8 cellular contexts compared by ENCODE assay signal in genomic region chr1:231335663-231336602, GRCh38. TPM values are rescaled to one million over a fixed set of nuclear protein-coding genes. Genes with fewer than 3 reads are reported as not detected.
DNase-seq lines count a peak whose midpoint lies in the region; ATAC-seq and TF ChIP-seq lines count a peak whose summit lies in the region.

No MANE protein-coding gene starts in this region.

- peak; percentile 12 for DNase-seq in activated CD4-positive, alpha-beta T cell treated with anti-CD3 and anti-CD28 coated beads for 36 hours
- DNase-seq in activated CD4-positive, alpha-beta T cell treated with anti-CD3 and anti-CD28 coated beads for 48 hours: no peak
- DNase-seq in activated CD8-positive, alpha-beta T cell treated with anti-CD3 and anti-CD28 coated beads, Interleukin-2, amount 10 ng/mL, durations not matched to agents 7 days and 5 days: peak; percentile 30
- DNase-seq in kidney tubule cell (ENCODE audit: low spot score) (peak; percentile 4), thoracic aorta (ENCODE audit: low spot score) (no peak), GM19240 (ENCODE audit: insufficient read length, low spot score) (no peak)

- no peaks in the 10 kb centered on the region for H3K9me3 ChIP-seq in thoracic aorta

- H3K4me3 ChIP-seq in thoracic aorta: peak overlapping the region; percentile 80

- H3K27ac Mint-ChIP-seq in activated CD4-positive, alpha-beta T cell treated with anti-CD3 and anti-CD28 coated beads for 36 hours: peak overlapping the region; percentile 82
- peak overlapping the region; percentile 70 for H3K27ac Mint-ChIP-seq in activated CD8-positive, alpha-beta T cell treated with anti-CD3 and anti-CD28 coated beads, Interleukin-2, amount 10 ng/mL, durations not matched to agents 7 days and 5 days

- no peak overlapping the region for H3K27ac ChIP-seq in thoracic aorta

- H3K4me3 Mint-ChIP-seq in activated CD4-positive, alpha-beta T cell treated with anti-CD3 and anti-CD28 coated beads for 36 hours: peak overlapping the region; percentile 93
- peak overlapping the region; percentile 100 for H3K4me3 Mint-ChIP-seq in activated CD8-positive, alpha-beta T cell treated with anti-CD3 and anti-CD28 coated beads, Interleukin-2, amount 10 ng/mL, durations not matched to agents 7 days and 5 days

- peaks cover 50% of the 10 kb centered on the region for H3K36me3 Mint-ChIP-seq in activated CD4-positive, alpha-beta T cell treated with anti-CD3 and anti-CD28 coated beads for 36 hours (ENCODE audit: low read depth)
- peaks cover 55% of the 10 kb centered on the region for H3K36me3 Mint-ChIP-seq in activated CD8-positive, alpha-beta T cell treated with anti-CD3 and anti-CD28 coated beads, Interleukin-2, amount 10 ng/mL, durations not matched to agents 7 days and 5 days (ENCODE audit: low read depth)

- intact Hi-C loops in activated CD4-positive, alpha-beta T cell treated with anti-CD3 and anti-CD28 coated beads for 36 hours (cut with DNase I, micrococcal nuclease): loop anchor here (5.0 kb wide), 2 partner anchors 86 to 469 kb away; partner anchors contain the start of genes C1orf198 (in 1 of the 2) and EGLN1 (in 1 of the 2)

- CTCF ChIA-PET in activated CD4-positive, alpha-beta T cell treated with anti-CD3 and anti-CD28 coated beads for 36 hours (lab: Charles Lee): interaction anchor here (0.7 to 1.7 kb wide), 4 partner anchors 18 to 281 kb away, joined by 3 to 5 read pairs (median 4); no protein-coding TSS in a partner anchor
- CTCF ChIA-PET in activated CD8-positive, alpha-beta T cell treated with anti-CD3 and anti-CD28 coated beads, Interleukin-2, amount 10 ng/mL, durations not matched to agents 7 days and 5 days (lab: Charles Lee): interaction anchor here (1.0 to 4.2 kb wide), 4 partner anchors 19 to 254 kb away, joined by 3 to 27 read pairs (median 18); no protein-coding TSS in a partner anchor

- no peaks in the 10 kb centered on the region for H3K36me3 ChIP-seq in thoracic aorta

- no peak for TF ChIP-seq CTCF in thoracic aorta (IDR thresholded peaks at IDR 0.05)

- POLR2A ChIA-PET in activated CD4-positive, alpha-beta T cell treated with anti-CD3 and anti-CD28 coated beads for 36 hours (lab: Charles Lee): interaction anchor here (0.6 kb wide), 2 partner anchors 55 to 257 kb away, joined by 3 read pairs; no protein-coding TSS in a partner anchor
- POLR2A ChIA-PET in activated CD8-positive, alpha-beta T cell treated with anti-CD3 and anti-CD28 coated beads, Interleukin-2, amount 10 ng/mL, durations not matched to agents 7 days and 5 days (lab: Charles Lee): no interaction called here

- H3K27me3 ChIP-seq in thoracic aorta (replicated peaks; ENCODE audit: insufficient read depth): no peaks in the 10 kb centered on the region

- H3K9me3 Mint-ChIP-seq in activated CD4-positive, alpha-beta T cell treated with anti-CD3 and anti-CD28 coated beads for 36 hours (ENCODE audit: low read depth): peaks cover 4% of the 10 kb centered on the region
- no peaks in the 10 kb centered on the region for H3K9me3 Mint-ChIP-seq in activated CD8-positive, alpha-beta T cell treated with anti-CD3 and anti-CD28 coated beads, Interleukin-2, amount 10 ng/mL, durations not matched to agents 7 days and 5 days (ENCODE audit: insufficient read depth)

- H3K4me1 ChIP-seq in thoracic aorta (ENCODE audit: control insufficient read depth in 1 of 2, low read depth in 2 of 2): peaks cover 42 to 58% of the 10 kb centered on the region in 2 donors

- ATAC-seq in activated CD4-positive, alpha-beta T cell treated with anti-CD3 and anti-CD28 coated beads for 36 hours: no peak
- ATAC-seq in activated CD8-positive, alpha-beta T cell treated with anti-CD3 and anti-CD28 coated beads, Interleukin-2, amount 10 ng/mL, durations not matched to agents 7 days and 5 days: no peak
- ATAC-seq in thoracic aorta (ENCODE audit: insufficient number of reproducible peaks, low FRiP score, low read depth) (no peak), GM21619 (IDR thresholded peaks at IDR 0.05; ENCODE audit: unreplicated experiment) (no peak), GM21381 (IDR thresholded peaks at IDR 0.05; ENCODE audit: unreplicated experiment) (no peak)

- H3K4me1 Mint-ChIP-seq in activated CD4-positive, alpha-beta T cell treated with anti-CD3 and anti-CD28 coated beads for 36 hours: peaks cover 49% of the 10 kb centered on the region
- peaks cover 59% of the 10 kb centered on the region for H3K4me1 Mint-ChIP-seq in activated CD8-positive, alpha-beta T cell treated with anti-CD3 and anti-CD28 coated beads, Interleukin-2, amount 10 ng/mL, durations not matched to agents 7 days and 5 days (ENCODE audit: low read depth)

- H3K27me3 Mint-ChIP-seq in activated CD4-positive, alpha-beta T cell treated with anti-CD3 and anti-CD28 coated beads for 36 hours: no peaks in the 10 kb centered on the region
- peaks cover 2% of the 10 kb centered on the region for H3K27me3 Mint-ChIP-seq in activated CD8-positive, alpha-beta T cell treated with anti-CD3 and anti-CD28 coated beads, Interleukin-2, amount 10 ng/mL, durations not matched to agents 7 days and 5 days (ENCODE audit: low read depth)

RNA-seq across cellular contexts. Expression of gene EXOC8, which starts 1.7 kb away (rescaled TPM):
- 10 to 100 TPM; 10.0 to 13.7 TPM for total RNA-seq in activated CD4-positive, alpha-beta T cell treated with anti-CD3 and anti-CD28 coated beads for 36 hours
- 10 to 100 TPM; 18.2 to 18.4 TPM for total RNA-seq in activated CD8-positive, alpha-beta T cell treated with anti-CD3 and anti-CD28 coated beads, Interleukin-2, amount 10 ng/mL, durations not matched to agents 7 days and 5 days
- total RNA-seq in thoracic aorta: 10 to 100 TPM; 15.0 to 21.7 TPM

RNA-seq across cellular contexts. Expression of gene SPRTN, which starts 2.2 kb away (rescaled TPM):
- 10 to 100 TPM in 1 of 2 experiments, 1 to 10 TPM in 1; 7.8 to 10.9 TPM for total RNA-seq in activated CD4-positive, alpha-beta T cell treated with anti-CD3 and anti-CD28 coated beads for 36 hours
- 10 to 100 TPM; 14.4 to 17.5 TPM for total RNA-seq in activated CD8-positive, alpha-beta T cell treated with anti-CD3 and anti-CD28 coated beads, Interleukin-2, amount 10 ng/mL, durations not matched to agents 7 days and 5 days
- total RNA-seq in thoracic aorta: 10 to 100 TPM; 12.7 to 18.4 TPM

Comparison
In these comparisons a context has a peak if more than half of its experiments do, and no peak if none do; other contexts are left out.
1. DNase-seq: peak in activated CD4-positive, alpha-beta T cell treated with anti-CD3 and anti-CD28 coated beads for 36 hours (single experiment), activated CD8-positive, alpha-beta T cell treated with anti-CD3 and anti-CD28 coated beads, Interleukin-2, amount 10 ng/mL, durations not matched to agents 7 days and 5 days (single experiment) and kidney tubule cell (single experiment); none in activated CD4-positive, alpha-beta T cell treated with anti-CD3 and anti-CD28 coated beads for 48 hours (single experiment), thoracic aorta (single experiment) and GM19240 (single experiment).